25 cellular contexts compared by ENCODE assay signal in genomic region chr1:94300731-94301130, GRCh38.
DNase-seq lines count a peak whose midpoint lies in the region; ATAC-seq, FAIRE-seq and TF ChIP-seq lines count a peak whose summit lies in the region.
"Had no signal": no experiment of that assay in that cellular context is flagged by ENCODE, and none has a peak within 500 bp of the region (broad histone marks: within the 10 kb centered on the region; RNA-seq: fewer than 3 reads in every experiment).

No MANE protein-coding gene starts in this region.

- intact Hi-C loops in HepG2 (cut with micrococcal nuclease; ENCODE audit: unreplicated experiment), result no loop called here
- intact Hi-C loops in endothelial cell of umbilical vein (cut with micrococcal nuclease), result loop anchor here (1.0 kb wide), 2 partner anchors 19 to 25 kb away; no protein-coding TSS in a partner anchor
- intact Hi-C loops in activated CD4-positive, alpha-beta T cell treated with anti-CD3 and anti-CD28 coated beads, Interleukin-2, amount 10 ng/mL, durations not matched to agents 24 days and 14 days (cut with micrococcal nuclease), result no loop called here

- H3K4me3 ChIP-seq in liver (ENCODE audit: low read depth in 1 of 3, low read length in 3 of 3), result no peak overlapping the region
- H3K4me3 ChIP-seq in HepG2 (replicated peaks in 1 of 3; ENCODE audit: insufficient read depth in 1 of 3, low read depth in 2 of 3, low read length in 3 of 3), result no peak overlapping the region
- no peak overlapping the region for H3K4me3 ChIP-seq in endothelial cell of umbilical vein (replicated peaks in 1 of 3; ENCODE audit: insufficient read depth in 1 of 3, low read depth in 1 of 3, low read length in 3 of 3)
- no peak overlapping the region for H3K4me3 ChIP-seq in neuronal stem cell (ENCODE audit: low read length in 2 of 2)
- no peak overlapping the region for H3K4me3 ChIP-seq in foreskin fibroblast (ENCODE audit: low read depth in 1 of 2, low read length in 2 of 2)
- H3K4me3 ChIP-seq: BLaER1, pancreas, right lobe of liver, SK-N-MC had no signal

- no peak for TF ChIP-seq RAD21 in liver (IDR thresholded peaks at IDR 0.05)
- TF ChIP-seq RAD21 in HepG2 (CRISPR knock-in tag; IDR thresholded peaks at IDR 0.05), result no peak

- no peaks in the 10 kb centered on the region for H3K4me1 Mint-ChIP-seq in activated CD4-positive, alpha-beta T cell treated with anti-CD3 and anti-CD28 coated beads, Interleukin-2, amount 10 ng/mL, durations not matched to agents 24 days and 14 days
- H3K4me1 Mint-ChIP-seq in activated T-cell treated with anti-CD3 and anti-CD28 coated beads, Interleukin-2, amount 50 U/mL, for 72 hours (ENCODE audit: low read depth), result no peaks in the 10 kb centered on the region
- H3K4me1 Mint-ChIP-seq: T-helper 17 cell had no signal

- no peak overlapping the region for H4K91ac ChIP-seq in neuronal stem cell (ENCODE audit: low read depth, low read length, poor library complexity)

- H3K79me1 ChIP-seq in neuronal stem cell (ENCODE audit: low read depth, low read length), result no peaks in the 10 kb centered on the region

- H3K27me3 Mint-ChIP-seq in activated CD4-positive, alpha-beta T cell treated with anti-CD3 and anti-CD28 coated beads, Interleukin-2, amount 10 ng/mL, durations not matched to agents 24 days and 14 days, result no peaks in the 10 kb centered on the region
- H3K27me3 Mint-ChIP-seq in activated T-cell treated with anti-CD3 and anti-CD28 coated beads, Interleukin-2, amount 50 U/mL, for 72 hours (ENCODE audit: low read depth), result peaks cover 16% of the 10 kb centered on the region

- H2BK120ac ChIP-seq in neuronal stem cell (ENCODE audit: low read depth, low read length), result no peak overlapping the region

- no peak overlapping the region for H3K27ac Mint-ChIP-seq in activated CD4-positive, alpha-beta T cell treated with anti-CD3 and anti-CD28 coated beads, Interleukin-2, amount 10 ng/mL, durations not matched to agents 24 days and 14 days
- H3K27ac Mint-ChIP-seq in activated T-cell treated with anti-CD3 and anti-CD28 coated beads, Interleukin-2, amount 50 U/mL, for 72 hours, result no peak overlapping the region
- H3K27ac Mint-ChIP-seq: T-helper 17 cell had no signal

- H3K9ac ChIP-seq in liver (ENCODE audit: low read depth in 1 of 2, low read length in 2 of 2), result no peak overlapping the region
- no peak overlapping the region for H3K9ac ChIP-seq in HepG2 (ENCODE audit: insufficient read depth, low read depth, low read length)
- H3K9ac ChIP-seq in endothelial cell of umbilical vein (replicated peaks; ENCODE audit: extremely low read depth, insufficient read depth, low read length), result no peak overlapping the region
- H3K9ac ChIP-seq in neuronal stem cell (ENCODE audit: low read depth, low read length, poor library complexity), result no peak overlapping the region
- H3K9ac ChIP-seq: BLaER1, KMS-11 had no signal

- H3K4me1 ChIP-seq in liver (ENCODE audit: control insufficient read depth in 4 of 4, insufficient read depth in 4 of 4, low read length in 3 of 4), result peaks cover 6 to 32% (median 20%) of the 10 kb centered on the region in 4 donors
- H3K4me1 ChIP-seq in HepG2 (ENCODE audit: insufficient read depth, low read length), result peaks cover 66% of the 10 kb centered on the region
- peaks cover 81% of the 10 kb centered on the region for H3K4me1 ChIP-seq in endothelial cell of umbilical vein (ENCODE audit: control insufficient read depth, extremely low read depth, insufficient read depth, low read length)
- H3K4me1 ChIP-seq in neuronal stem cell (ENCODE audit: control insufficient read depth in 2 of 2, insufficient read depth in 1 of 2, low read depth in 1 of 2, low read length in 2 of 2), result peaks cover 0 to 11% of the 10 kb centered on the region in 2 donors
- H3K4me1 ChIP-seq: BLaER1 had no signal

- dilution Hi-C loops in endothelial cell of umbilical vein (cut with MboI; ENCODE audit: extremely low pct_ligation_motif_present, low sequenced_read_pairs), result no loop called here

- CTCF ChIA-PET in HepG2 (lab: Yijun Ruan, JAX; ENCODE audit: low intra/inter-chr PET ratio, low total read pairs), result no interaction called here
- CTCF ChIA-PET in endothelial cell of umbilical vein (lab: Charles Lee), result interaction anchor here (1.2 to 5.7 kb wide), 7 partner anchors 15 to 46 kb away, joined by 3 to 44 read pairs (median 5); no protein-coding TSS in a partner anchor

- H3K18ac ChIP-seq in neuronal stem cell (ENCODE audit: low read length), result no peak overlapping the region

- POLR2A ChIA-PET in HepG2 (lab: Yijun Ruan, JAX), result interaction anchor here (1.4 kb wide), 1 partner anchor 19 kb away, joined by 3 read pairs; no protein-coding TSS in a partner anchor
- POLR2A ChIA-PET in endothelial cell of umbilical vein (lab: Charles Lee), result interaction anchor here (1.0 to 2.5 kb wide), 2 partner anchors 24 to 53 kb away, joined by 6 to 23 read pairs; no protein-coding TSS in a partner anchor

- no peak overlapping the region for H2BK15ac ChIP-seq in neuronal stem cell (ENCODE audit: low read length)

- no peak for TF ChIP-seq EP300 in HepG2 (IDR thresholded peaks at IDR 0.05; ENCODE audit: low read depth in 2 of 2, low read length in 2 of 2)
- TF ChIP-seq EP300 in HepG2 (CRISPR knock-in tag; IDR thresholded peaks at IDR 0.05; ENCODE audit: borderline replicate concordance), result no peak

- 59% methylated on average over 2 of the region's 2 CpGs for WGBS in liver
- 66% methylated on average over 2 of the region's 2 CpGs for WGBS in HepG2 (ENCODE audit: low lambda C conversion rate)
- no CpG with 5 or more reads among the region's 2 CpGs for WGBS in neuronal stem cell (ENCODE audit: extremely low coverage in 2 of 2, insufficient read length in 2 of 2, insufficient replicate concordance in 1 of 2), 2 donors

- no peak overlapping the region for H2AK5ac ChIP-seq in neuronal stem cell (ENCODE audit: low read depth, low read length)

- TF ChIP-seq POLR2A in HepG2 (IDR thresholded peaks at IDR 0.05; ENCODE audit: insufficient read depth in 1 of 2, low read depth in 2 of 2, low read length in 2 of 2), result no peak
- TF ChIP-seq POLR2A in endothelial cell of umbilical vein (IDR thresholded peaks at IDR 0.05; ENCODE audit: low read depth, low read length), result no peak

- ATAC-seq in HepG2 (no peak), HG03135 (IDR thresholded peaks at IDR 0.05; ENCODE audit: unreplicated experiment) (no peak)
- ATAC-seq in activated T-cell treated with anti-CD3 and anti-CD28 coated beads, Interleukin-2, amount 50 U/mL, for 72 hours (replicated peaks in 1 of 2), result no peak
- ATAC-seq: activated T-cell treated with anti-CD3 and anti-CD28 coated beads, Interleukin-2, amount 50 U/mL, for 4 hours; stimulated activated naive CD8-positive, alpha-beta T cell treated with anti-CD3 and anti-CD28 coated beads, Interleukin-15, Interleukin-2, amounts not matched to agents 100 U/mL and 50 U/mL, for 24 hours; T-helper 17 cell had no signal

- H4K8ac ChIP-seq in neuronal stem cell (ENCODE audit: low read depth, low read length), result no peak overlapping the region

- H3K27me3 ChIP-seq in liver (ENCODE audit: control insufficient read depth in 4 of 4, insufficient read depth in 4 of 4, low read length in 3 of 4), result no peaks in the 10 kb centered on the region
- H3K27me3 ChIP-seq in HepG2 (ENCODE audit: control insufficient read depth in 1 of 2, insufficient read depth in 2 of 2, low read length in 2 of 2), result no peaks in the 10 kb centered on the region
- no peaks in the 10 kb centered on the region for H3K27me3 ChIP-seq in endothelial cell of umbilical vein (ENCODE audit: control insufficient read depth in 2 of 2, insufficient read depth in 2 of 2, low read length in 2 of 2)
- peaks cover 0 to 11% (median 0%) of the 10 kb centered on the region in 3 experiments for H3K27me3 ChIP-seq in neuronal stem cell (ENCODE audit: control insufficient read depth in 3 of 3, insufficient read depth in 3 of 3, low read depth in 1 of 3, low read length in 3 of 3)
- H3K27me3 ChIP-seq: BLaER1, pancreas, right lobe of liver had no signal

- no peak for DNase-seq in HepG2 (ENCODE audit: low spot score)
- no peak for DNase-seq in endothelial cell of umbilical vein (ENCODE audit: low read depth, low spot score)
- no peak for DNase-seq in neuronal stem cell (ENCODE audit: low spot score)
- DNase-seq in activated CD4-positive, alpha-beta T cell treated with anti-CD3 and anti-CD28 coated beads, Interleukin-2, amount 10 ng/mL, durations not matched to agents 24 days and 14 days, result no peak
- no peak for DNase-seq in foreskin fibroblast
- DNase-seq in activated T-cell treated with anti-CD3 and anti-CD28 coated beads, Interleukin-2, amount 50 U/mL, for 72 hours, result no peak
- DNase-seq: activated CD8-positive, alpha-beta memory T cell treated with anti-CD3 and anti-CD28 coated beads for 24 hours; activated naive CD4-positive, alpha-beta T cell; activated T-cell treated with anti-CD3 and anti-CD28 coated beads, Interleukin-2, amount 50 U/mL, for 4 hours; central memory CD4-positive, alpha-beta T cell; DND-41; NCI-H146; NCI-H524; pancreas; right lobe of liver; stimulated activated naive CD8-positive, alpha-beta T cell treated with anti-CD3 and anti-CD28 coated beads, Interleukin-15, Interleukin-2, amounts not matched to agents 100 U/mL and 50 U/mL, for 24 hours; T-helper 17 cell had no signal

- FAIRE-seq in HepG2 (lab: Jason Lieb, UNC) (no peak), endothelial cell of umbilical vein (lab: Jason Lieb, UNC) (no peak)
- FAIRE-seq: endometrium, H1, pancreas had no signal

- no peak overlapping the region for H3K27ac ChIP-seq in liver (ENCODE audit: low read depth in 1 of 2, low read length in 2 of 2)
- no peak overlapping the region for H3K27ac ChIP-seq in HepG2 (ENCODE audit: extremely low read length, insufficient read depth, low read length)
- H3K27ac ChIP-seq in endothelial cell of umbilical vein (ENCODE audit: insufficient read depth, low read depth, low read length), result peak overlapping the region; percentile 70
- H3K27ac ChIP-seq in neuronal stem cell (replicated peaks; ENCODE audit: low read length), result peak overlapping the region; percentile 2
- H3K27ac ChIP-seq: BLaER1, KMS-11, SK-N-MC had no signal

- no peak overlapping the region for H3K4me2 ChIP-seq in HepG2 (ENCODE audit: low read depth, low read length)
- H3K4me2 ChIP-seq in endothelial cell of umbilical vein (ENCODE audit: insufficient read depth, low read length), result peak overlapping the region; percentile 70
- no peak overlapping the region for H3K4me2 ChIP-seq in neuronal stem cell (ENCODE audit: insufficient read depth, low read length, poor library complexity, severe bottlenecking)
- H3K4me2 ChIP-seq: BLaER1, KMS-11 had no signal

- H2BK5ac ChIP-seq in neuronal stem cell (ENCODE audit: low read length), result no peak overlapping the region

- H3K36me3 ChIP-seq in liver (ENCODE audit: control insufficient read depth in 4 of 4, insufficient read depth in 3 of 4, low read depth in 1 of 4, low read length in 3 of 4) (no peaks in the 10 kb centered on the region), HepG2 (replicated peaks in 1 of 2; ENCODE audit: control insufficient read depth in 1 of 2, insufficient read depth in 2 of 2, low read length in 2 of 2) (no peaks in the 10 kb centered on the region), endothelial cell of umbilical vein (ENCODE audit: control insufficient read depth in 2 of 2, extremely low read depth in 1 of 2, insufficient read depth in 2 of 2, low read length in 2 of 2) (no peaks in the 10 kb centered on the region), neuronal stem cell (replicated peaks in 1 of 2; ENCODE audit: control insufficient read depth in 2 of 2, insufficient read depth in 2 of 2, low read length in 2 of 2) (no peaks in the 10 kb centered on the region)
- H3K36me3 ChIP-seq: BLaER1, pancreas had no signal

- TF ChIP-seq CTCF in liver (IDR thresholded peaks at IDR 0.05; ENCODE audit: low read depth, low read length, missing input control), result no peak
- TF ChIP-seq CTCF in HepG2 (CRISPR knock-in tag; IDR thresholded peaks at IDR 0.05), result no peak
- TF ChIP-seq CTCF in endothelial cell of umbilical vein (IDR thresholded peaks at IDR 0.05; ENCODE audit: extremely low read depth in 1 of 2, insufficient read depth in 1 of 2, low read depth in 1 of 2, low read length in 2 of 2), result no peak
- no peak for TF ChIP-seq CTCF in foreskin fibroblast (IDR thresholded peaks at IDR 0.05; ENCODE audit: low read depth, low read length)

- no peak overlapping the region for H3K4ac ChIP-seq in neuronal stem cell (ENCODE audit: low read length)

- BruUV-seq in HepG2 (replicated peaks; lab: Mats Ljungman, UMichigan), result no TSS peak
- BruUV-seq in endothelial cell of umbilical vein (replicated peaks; lab: Mats Ljungman, UMichigan), result no TSS peak

- H3K4me3 Mint-ChIP-seq in activated CD4-positive, alpha-beta T cell treated with anti-CD3 and anti-CD28 coated beads, Interleukin-2, amount 10 ng/mL, durations not matched to agents 24 days and 14 days, result no peak overlapping the region
- H3K4me3 Mint-ChIP-seq in activated T-cell treated with anti-CD3 and anti-CD28 coated beads, Interleukin-2, amount 50 U/mL, for 72 hours, result no peak overlapping the region
- H3K4me3 Mint-ChIP-seq: activated T-cell treated with anti-CD3 and anti-CD28 coated beads, Interleukin-2, amount 50 U/mL, for 4 hours; nephron; T-helper 17 cell had no signal

- H2BK12ac ChIP-seq in neuronal stem cell (ENCODE audit: low read length), result no peak overlapping the region

- no peak overlapping the region for H2AFZ ChIP-seq in HepG2 (ENCODE audit: low read length)
- no peak overlapping the region for H2AFZ ChIP-seq in endothelial cell of umbilical vein (ENCODE audit: low read depth, low read length)
- H2AFZ ChIP-seq in neuronal stem cell (ENCODE audit: low read length), result no peak overlapping the region

- H3K9me3 Mint-ChIP-seq in activated CD4-positive, alpha-beta T cell treated with anti-CD3 and anti-CD28 coated beads, Interleukin-2, amount 10 ng/mL, durations not matched to agents 24 days and 14 days, result no peaks in the 10 kb centered on the region
- no peaks in the 10 kb centered on the region for H3K9me3 Mint-ChIP-seq in activated T-cell treated with anti-CD3 and anti-CD28 coated beads, Interleukin-2, amount 50 U/mL, for 72 hours
- H3K9me3 Mint-ChIP-seq: activated T-cell treated with anti-CD3 and anti-CD28 coated beads, Interleukin-2, amount 50 U/mL, for 4 hours; nephron had no signal

- no peaks in the 10 kb centered on the region for H3K36me3 Mint-ChIP-seq in activated CD4-positive, alpha-beta T cell treated with anti-CD3 and anti-CD28 coated beads, Interleukin-2, amount 10 ng/mL, durations not matched to agents 24 days and 14 days (ENCODE audit: low read depth)
- H3K36me3 Mint-ChIP-seq in activated T-cell treated with anti-CD3 and anti-CD28 coated beads, Interleukin-2, amount 50 U/mL, for 72 hours (ENCODE audit: insufficient read depth in 2 of 2), result no peaks in the 10 kb centered on the region

- no peak overlapping the region for H3K23ac ChIP-seq in neuronal stem cell (ENCODE audit: low read depth, low read length, poor library complexity)

- H3K79me2 ChIP-seq in HepG2 (ENCODE audit: insufficient read depth, low read length) (no peaks in the 10 kb centered on the region), endothelial cell of umbilical vein (ENCODE audit: control insufficient read depth, insufficient read depth, low read length) (no peaks in the 10 kb centered on the region)

- no peaks in the 10 kb centered on the region for H3K9me3 ChIP-seq in liver (ENCODE audit: control insufficient read depth in 4 of 4, low read length in 3 of 4)
- no peaks in the 10 kb centered on the region for H3K9me3 ChIP-seq in HepG2 (ENCODE audit: low read length)
- H3K9me3 ChIP-seq in endothelial cell of umbilical vein (replicated peaks; ENCODE audit: control insufficient read depth, insufficient read depth, low read length), result no peaks in the 10 kb centered on the region
- H3K9me3 ChIP-seq in neuronal stem cell (replicated peaks in 1 of 2; ENCODE audit: control insufficient read depth in 2 of 2, insufficient read depth in 1 of 2, low read depth in 1 of 2, low read length in 2 of 2), result no peaks in the 10 kb centered on the region
- H3K9me3 ChIP-seq: BLaER1, pancreas, right lobe of liver had no signal

- H3K14ac ChIP-seq in neuronal stem cell (ENCODE audit: low read length), result no peak overlapping the region

- H4K20me1 ChIP-seq in HepG2 (ENCODE audit: insufficient read depth, low read length), result no peaks in the 10 kb centered on the region
- no peaks in the 10 kb centered on the region for H4K20me1 ChIP-seq in endothelial cell of umbilical vein (replicated peaks; ENCODE audit: control insufficient read depth, extremely low read depth, insufficient read depth, low read length)
- H4K20me1 ChIP-seq: BLaER1 had no signal

- no peaks in the 10 kb centered on the region for H3K9me1 ChIP-seq in endothelial cell of umbilical vein (replicated peaks; ENCODE audit: control insufficient read depth, extremely low read depth, insufficient read depth, low read length)

- in situ Hi-C loops in HepG2 (cut with HindIII; ENCODE audit: extremely low pct_ligation_motif_present, low pct_unique_long_range_greater_than_20kb), result no loop called here

Comparison
In these comparisons a context has a peak if more than half of its experiments do, and no peak if none do; other contexts are left out.
1. H3K27ac ChIP-seq: peak in endothelial cell of umbilical vein (single experiment) and neuronal stem cell (single experiment); none in liver (0 of 2) and HepG2 (single experiment).